9 cellular contexts compared by ENCODE assay signal in the genomic region with DNA sequence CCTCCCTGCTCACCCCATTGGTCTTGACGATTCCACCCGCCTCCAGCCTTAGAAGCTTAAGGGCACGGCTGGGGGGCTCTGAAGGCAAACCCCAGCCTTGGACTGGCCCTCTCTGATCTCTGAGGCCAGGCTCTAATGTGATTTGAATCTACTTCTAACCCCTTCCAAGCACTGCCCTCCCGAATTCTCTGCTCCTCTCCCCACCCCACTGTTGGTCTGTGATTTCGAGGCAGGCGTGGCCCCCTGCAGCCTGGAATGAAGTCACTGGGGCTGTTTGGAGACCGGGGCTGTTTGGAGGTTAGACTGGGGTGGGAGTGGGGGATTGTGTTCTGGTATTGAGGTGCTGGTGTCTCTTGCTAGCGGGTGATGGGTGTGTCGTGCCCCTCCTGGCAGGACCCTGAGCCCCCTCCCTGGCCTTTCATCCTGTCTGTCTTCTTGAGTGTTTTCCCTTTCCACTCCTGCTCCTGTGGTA. TPM values are rescaled to one million over a fixed set of nuclear protein-coding genes. Genes with fewer than 3 reads are reported as not detected.
A peak's percentile ranks its signal among the peaks of the same experiment; 100 is the strongest.
DNase-seq lines count a peak whose midpoint lies in the region; ATAC-seq and TF ChIP-seq lines count a peak whose summit lies in the region.
"Had no signal": no experiment of that assay in that cellular context is flagged by ENCODE, and none has a peak within 500 bp of the region (broad histone marks: within the 10 kb centered on the region; RNA-seq: fewer than 3 reads in every experiment).

No MANE protein-coding gene starts in this region.

- H3K36me3 ChIP-seq in HCT116 (ENCODE audit: control insufficient read depth in 1 of 2, insufficient read depth in 2 of 2, low read length in 2 of 2): peaks cover 10 to 13% of the 10 kb centered on the region in 2 experiments; a peak in 2 of 4 replicates
- peaks cover 23% of the 10 kb centered on the region for H3K36me3 ChIP-seq in iPS-20b (ENCODE audit: insufficient read depth, low read depth, low read length)
- H3K36me3 ChIP-seq: spleen had no signal

- peaks cover 34 to 59% of the 10 kb centered on the region in 2 experiments for H3K4me1 ChIP-seq in HCT116 (ENCODE audit: control insufficient read depth in 1 of 2, insufficient read depth in 2 of 2, low read length in 2 of 2)
- H3K4me1 ChIP-seq in iPS-20b (ENCODE audit: insufficient read depth, low read length): peaks cover 19% of the 10 kb centered on the region

- no peak overlapping the region for H2AFZ ChIP-seq in HCT116 (ENCODE audit: low read depth, low read length, poor library complexity, severe bottlenecking)

- RAD21 ChIA-PET in HCT116 (lab: Charles Lee; ENCODE audit: low non-redundant PET in 1 of 2, low total read pairs in 2 of 2, uncharacterized antibody in 2 of 2, unreplicated experiment in 2 of 2): no interaction called here

- H3K27me3 ChIP-seq in HCT116 (ENCODE audit: insufficient read depth, low read length) (no peaks in the 10 kb centered on the region), iPS-20b (ENCODE audit: insufficient read depth, low read length) (peaks cover 9% of the 10 kb centered on the region; the same call in 1 of the 2 replicates)

- TF ChIP-seq CTCF in HCT116 (IDR thresholded peaks at IDR 0.05 in 2 of 3, conservative IDR thresholded peaks at IDR 0.05 in 1 of 3; ENCODE audit: borderline replicate concordance in 1 of 3, insufficient read depth in 1 of 3, low read depth in 2 of 3, low read length in 2 of 3): no peak
- TF ChIP-seq CTCF in GM20000 (IDR thresholded peaks at IDR 0.05; ENCODE audit: extremely low read depth, missing control alignments): no peak

- intact Hi-C loops in HCT116 (cut with micrococcal nuclease): loop anchor here (5.0 to 10.0 kb wide), 2 partner anchors 118 to 215 kb away; no protein-coding TSS in a partner anchor
- intact Hi-C loops in sciatic nerve (cut with DNase I): no loop called here

- no peaks in the 10 kb centered on the region for H3K9me2 ChIP-seq in HCT116 (ENCODE audit: insufficient read depth)

- no peak for TF ChIP-seq POLR2A in HCT116 (IDR thresholded peaks at IDR 0.05; ENCODE audit: borderline replicate concordance, extremely low read depth, insufficient read depth, insufficient read length)

- peak; percentile 8; the same call in 1 of the 2 replicates for ATAC-seq in HCT116
- ATAC-seq in T-helper 17 cell: no peak
- peak; percentile 29 for ATAC-seq in sciatic nerve
- no peak for ATAC-seq in HG02973 (IDR thresholded peaks at IDR 0.05; ENCODE audit: unreplicated experiment)

- no peak for DNase-seq in HCT116 (ENCODE audit: low read depth, low spot score)
- no peak for DNase-seq in T-helper 17 cell
- DNase-seq in sciatic nerve (ENCODE audit: low spot score): no peak
- no peak for DNase-seq in 8988T
- DNase-seq in activated CD8-positive, alpha-beta memory T cell treated with anti-CD3 and anti-CD28 coated beads for 24 hours: no peak
- no peak for DNase-seq in GM20000 (ENCODE audit: low spot score)

- H3K27ac ChIP-seq in HCT116 (ENCODE audit: low read depth, low read length) (peak overlapping the region; percentile 84), iPS-20b (ENCODE audit: low read length) (peak overlapping the region; percentile 92)

- no TSS peak for BruUV-seq in HCT116 (replicated peaks; lab: Mats Ljungman, UMichigan)

- H3K27ac Mint-ChIP-seq in T-helper 17 cell: peak overlapping the region; percentile 78

- H3K79me2 ChIP-seq in HCT116 (ENCODE audit: insufficient read depth, low read length): peaks cover 22% of the 10 kb centered on the region; the same call in 1 of the 2 replicates

- CTCF ChIA-PET in HCT116 (lab: Charles Lee): interaction anchor here (1.0 to 2.3 kb wide), 4 partner anchors 9 to 118 kb away, joined by 3 to 16 read pairs (median 6); partner anchors contain the start of gene MIEN1

- H3K36me3 Mint-ChIP-seq in T-helper 17 cell (ENCODE audit: low read depth): peaks cover 6% of the 10 kb centered on the region

- TF ChIP-seq RAD21 in HCT116 (IDR thresholded peaks at IDR 0.05; ENCODE audit: low read depth): no peak

- H4K20me1 ChIP-seq in HCT116 (ENCODE audit: insufficient read depth): no peaks in the 10 kb centered on the region

- H3K4me1 Mint-ChIP-seq in T-helper 17 cell: peaks cover 10% of the 10 kb centered on the region

- POLR2A ChIA-PET in HCT116 (lab: Charles Lee): interaction anchor here (0.7 to 1.2 kb wide), 2 partner anchors 9 to 11 kb away, joined by 3 to 5 read pairs; no protein-coding TSS in a partner anchor

- H3K4me3 ChIP-seq in HCT116 (replicated peaks in 1 of 2; ENCODE audit: low read depth in 1 of 2, low read length in 2 of 2) (peak overlapping the region; percentile 69 to 84), iPS-20b (ENCODE audit: low read length) (peak overlapping the region; percentile 85)

- peak overlapping the region; percentile 53 for H3K4me3 Mint-ChIP-seq in T-helper 17 cell

- H3K9ac ChIP-seq in HCT116 (ENCODE audit: low read length): peak overlapping the region; percentile 77
- H3K9ac ChIP-seq in iPS-20b (ENCODE audit: low read depth, low read length): peak overlapping the region; percentile 90

- peaks cover 24% of the 10 kb centered on the region for H3K27me3 Mint-ChIP-seq in T-helper 17 cell

- peak overlapping the region; percentile 100 for H3K4me2 ChIP-seq in HCT116 (ENCODE audit: low read length)

- H3K9me3 ChIP-seq in HCT116 (ENCODE audit: control insufficient read depth in 1 of 2, insufficient read depth in 1 of 2, low read depth in 1 of 2, low read length in 2 of 2) (no peaks in the 10 kb centered on the region), T-helper 17 cell (ENCODE audit: control insufficient read depth, low read length, poor library complexity, severe bottlenecking) (no peaks in the 10 kb centered on the region), iPS-20b (ENCODE audit: insufficient read depth, low read depth, low read length) (no peaks in the 10 kb centered on the region)
- H3K9me3 ChIP-seq: spleen had no signal

TF ChIP-seq in HCT116, 20 proteins besides CTCF, POLR2A, EP300 and RAD21:
- 0 out of 2 replicates have a peak, but pooled peaks have one; percentile 38 for TF ChIP-seq SIN3A (IDR thresholded peaks at IDR 0.05; ENCODE audit: low read depth)
- TF ChIP-seq SRF (IDR thresholded peaks at IDR 0.05; ENCODE audit: low read depth): no peak
- no peak for TF ChIP-seq CEBPB (IDR thresholded peaks at IDR 0.05; ENCODE audit: low read depth)
- TF ChIP-seq YY1 (IDR thresholded peaks at IDR 0.05; ENCODE audit: extremely low read depth, insufficient replicate concordance, low read depth, low read length): no peak
TF ChIP-seq in HCT116: peak in this region for 1.

RNA-seq across cellular contexts. Expression of gene GRB7, which starts 2.2 kb away (rescaled TPM):
- total RNA-seq in HCT116 (2021; ENCODE audit: unreplicated experiment) (51.9 TPM), T-helper 17 cell (not detected), sciatic nerve (1.6 TPM)
- polyA plus RNA-seq in HCT116 (2012): 67.5 and 67.9 TPM in 2 replicates

RNA-seq across cellular contexts. Expression of gene MIEN1, which starts 9.6 kb away (rescaled TPM):
- total RNA-seq in HCT116 (2021; ENCODE audit: unreplicated experiment) (73.9 TPM), T-helper 17 cell (10 to 100 TPM; 36.9 to 41.8 TPM), sciatic nerve (18.5 TPM)
- polyA plus RNA-seq in HCT116 (2012): 96.7 and 109 TPM in 2 replicates

RNA-seq across cellular contexts. Expression of gene ERBB2, which starts 40.1 kb away (rescaled TPM):
- total RNA-seq in HCT116 (2021; ENCODE audit: unreplicated experiment): 75.8 TPM
- polyA plus RNA-seq in HCT116 (2012): 46.7 and 51.7 TPM in 2 replicates
- 1 to 10 TPM; 1.3 to 3.5 TPM for total RNA-seq in T-helper 17 cell
- total RNA-seq in sciatic nerve: 131 TPM

RNA-seq across cellular contexts. Expression of gene PGAP3, which starts 52.1 kb away (rescaled TPM):
- total RNA-seq in HCT116 (2021; ENCODE audit: unreplicated experiment) (15.2 TPM), T-helper 17 cell (10 to 100 TPM; 28.8 to 31.3 TPM), sciatic nerve (16.0 TPM)
- polyA plus RNA-seq in HCT116 (2012): 8.2 and 8.7 TPM in 2 replicates

Comparison
In these comparisons a context has a peak if more than half of its experiments do, and no peak if none do; other contexts are left out.
1. ATAC-seq: peak in HCT116 (single experiment) and sciatic nerve (single experiment); none in T-helper 17 cell (single experiment) and HG02973 (single experiment).
2. RNA of gene GRB7, which starts 2.2 kb away (total RNA-seq): 51.9 TPM in HCT116 (single experiment); 1.6 TPM in sciatic nerve (single experiment) and not detected in T-helper 17 cell; every median in the first group is over 10 times any median in the second.
3. RNA of gene ERBB2, which starts 40.1 kb away (total RNA-seq): 131 TPM in sciatic nerve (single experiment) and 75.8 TPM in HCT116 (single experiment); 1.3 to 3.5 TPM in T-helper 17 cell; every median in the first group is over 10 times any median in the second.